8 cellular contexts compared by ENCODE assay signal in genomic region chr1:3724416-3725030, GRCh38. TPM values are rescaled to one million over a fixed set of nuclear protein-coding genes. Genes with fewer than 3 reads are reported as not detected.
DNase-seq lines count a peak whose midpoint lies in the region; TF ChIP-seq lines count a peak whose summit lies in the region.
"Not testable (repeated sequence)": the region's sequence is repeated elsewhere in the genome, so short reads cannot be mapped to it uniquely, and the experiment has no call there.

No MANE protein-coding gene starts in this region.

- not testable (repeated sequence) for H3K9ac ChIP-seq in neuronal stem cell (ENCODE audit: low read depth, low read length, poor library complexity)

- WGBS in neuronal stem cell (ENCODE audit: extremely low coverage in 2 of 2, insufficient read length in 2 of 2, insufficient replicate concordance in 1 of 2), 2 donors, result no CpG with 5 or more reads among the region's 18 CpGs

- H2AK5ac ChIP-seq in neuronal stem cell (ENCODE audit: low read depth, low read length), result not testable (repeated sequence)

- H2BK120ac ChIP-seq in neuronal stem cell (ENCODE audit: low read depth, low read length), result not testable (repeated sequence)

- TF ChIP-seq CTCF in ascending aorta (IDR thresholded peaks at IDR 0.05), result peak; percentile 72 to 97 (median 93)

- not testable (repeated sequence) for H3K9me3 ChIP-seq in ascending aorta; neuronal stem cell (replicated peaks in 1 of 2; ENCODE audit: control insufficient read depth in 2 of 2, insufficient read depth in 1 of 2, low read depth in 1 of 2, low read length in 2 of 2)

- H3K23ac ChIP-seq in neuronal stem cell (ENCODE audit: low read depth, low read length, poor library complexity), result not testable (repeated sequence)

- not testable (repeated sequence) for H3K36me3 ChIP-seq in ascending aorta; neuronal stem cell (replicated peaks in 1 of 2; ENCODE audit: control insufficient read depth in 2 of 2, insufficient read depth in 2 of 2, low read length in 2 of 2)

- not testable (repeated sequence) for H3K4me2 ChIP-seq in neuronal stem cell (ENCODE audit: insufficient read depth, low read length, poor library complexity, severe bottlenecking)

- not testable (repeated sequence) for H4K91ac ChIP-seq in neuronal stem cell (ENCODE audit: low read depth, low read length, poor library complexity)

- not testable (repeated sequence) for H2AFZ ChIP-seq in neuronal stem cell (ENCODE audit: low read length)

- not testable (repeated sequence) for H3K27ac ChIP-seq in ascending aorta; neuronal stem cell (replicated peaks; ENCODE audit: low read length)

- H3K27me3 ChIP-seq in ascending aorta; neuronal stem cell (ENCODE audit: control insufficient read depth in 3 of 3, insufficient read depth in 3 of 3, low read depth in 1 of 3, low read length in 3 of 3): not testable (repeated sequence)

- H2BK15ac ChIP-seq in neuronal stem cell (ENCODE audit: low read length), result not testable (repeated sequence)

- not testable (repeated sequence) for H3K4ac ChIP-seq in neuronal stem cell (ENCODE audit: low read length)

- H2BK12ac ChIP-seq in neuronal stem cell (ENCODE audit: low read length), result not testable (repeated sequence)

- H3K18ac ChIP-seq in neuronal stem cell (ENCODE audit: low read length), result not testable (repeated sequence)

- intact Hi-C loops in ascending aorta (cut with DNase I), result loop anchor here (5.0 kb wide), 1 partner anchor 272 kb away; the partner anchor contains the start of gene ARHGEF16

- DNase-seq in COLO668 (lab: John Stamatoyannopoulos, UW; ENCODE audit: unreplicated experiment), result peak; percentile 92
- DNase-seq in HK-2 (ENCODE audit: unreplicated experiment), result peak; percentile 69
- peak; percentile 51 for DNase-seq in NCI-H748 (lab: John Stamatoyannopoulos, UW; ENCODE audit: unreplicated experiment)
- peak; percentile 56 to 74 (median 67) for DNase-seq in activated CD4-positive, CD25-positive, alpha-beta regulatory T cell (lab: John Stamatoyannopoulos, UW)
- peak in 1 of 2 donors; percentile 77 for DNase-seq in ascending aorta (ENCODE audit: low spot score in 2 of 2)
- peak; percentile 66 for DNase-seq in glomerular visceral epithelial cell (ENCODE audit: extremely low spot score)
- peak; percentile 76 for DNase-seq in neuronal stem cell (ENCODE audit: low spot score)
- peak; percentile 45 to 58 for DNase-seq in stimulated activated CD8-positive, alpha-beta memory T cell treated with anti-CD3 and anti-CD28 coated beads, Interleukin-7, amount 100 ng/mL, for 1 hour (ENCODE audit: low read depth in 2 of 2)

- H4K8ac ChIP-seq in neuronal stem cell (ENCODE audit: low read depth, low read length), result not testable (repeated sequence)

- H3K79me1 ChIP-seq in neuronal stem cell (ENCODE audit: low read depth, low read length), result not testable (repeated sequence)

- H2BK5ac ChIP-seq in neuronal stem cell (ENCODE audit: low read length), result not testable (repeated sequence)

- not testable (repeated sequence) for H3K4me1 ChIP-seq in ascending aorta; neuronal stem cell (ENCODE audit: control insufficient read depth in 2 of 2, insufficient read depth in 1 of 2, low read depth in 1 of 2, low read length in 2 of 2)

- not testable (repeated sequence) for H3K14ac ChIP-seq in neuronal stem cell (ENCODE audit: low read length)

- H3K4me3 ChIP-seq in ascending aorta; neuronal stem cell (ENCODE audit: low read length in 2 of 2): not testable (repeated sequence)

RNA-seq across cellular contexts. Expression of gene CCDC27, which starts 27.7 kb away (rescaled TPM):
- total RNA-seq in ascending aorta, result not detected
- polyA plus RNA-seq in neuronal stem cell (2013, experiment 1 of 2), result not detected
- not detected for polyA plus RNA-seq in neuronal stem cell (2013, experiment 2 of 2)

RNA-seq across cellular contexts. Expression of gene SMIM1, which starts 48.0 kb away (rescaled TPM):
- not detected for total RNA-seq in ascending aorta
- polyA plus RNA-seq in neuronal stem cell (2013, experiment 1 of 2), result 5.8 TPM
- 5.6 TPM for polyA plus RNA-seq in neuronal stem cell (2013, experiment 2 of 2)
